In genomic region chr7:106658504-106659368, GRCh38 we compare ENCODE assay signal across 9 cellular contexts. TPM values are rescaled to one million over a fixed set of nuclear protein-coding genes. Genes with fewer than 3 reads are reported as not detected.
DNase-seq lines count a peak whose midpoint lies in the region; ATAC-seq and TF ChIP-seq lines count a peak whose summit lies in the region.
"Had no signal": no experiment of that assay in that cellular context is flagged by ENCODE, and none has a peak within 500 bp of the region (broad histone marks: within the 10 kb centered on the region; RNA-seq: fewer than 3 reads in every experiment).

No MANE protein-coding gene starts in this region.

- no peak overlapping the region for H3K4me3 Mint-ChIP-seq in T-helper 17 cell
- H3K4me3 Mint-ChIP-seq in stimulated activated effector memory CD8-positive, alpha-beta T cell treated with anti-CD3 and anti-CD28 coated beads, Interleukin-12 subunit alpha, Interleukin-12 subunit beta, amount 100 ng/mL, for 72 hours, result peak overlapping the region; percentile 80

- H3K27ac Mint-ChIP-seq in T-helper 17 cell, result peak overlapping the region; percentile 62
- H3K27ac Mint-ChIP-seq in stimulated activated effector memory CD8-positive, alpha-beta T cell treated with anti-CD3 and anti-CD28 coated beads, Interleukin-12 subunit alpha, Interleukin-12 subunit beta, amount 100 ng/mL, for 72 hours, result peak overlapping the region; percentile 96

- peaks cover 17% of the 10 kb centered on the region for H3K4me1 Mint-ChIP-seq in T-helper 17 cell
- H3K4me1 Mint-ChIP-seq in stimulated activated effector memory CD8-positive, alpha-beta T cell treated with anti-CD3 and anti-CD28 coated beads, Interleukin-12 subunit alpha, Interleukin-12 subunit beta, amount 100 ng/mL, for 72 hours, result peaks cover 23% of the 10 kb centered on the region

- H3K4me3 ChIP-seq in HEK293 (ENCODE audit: low read depth, low read length), result peak overlapping the region; percentile 94

- no peaks in the 10 kb centered on the region for H3K4me1 ChIP-seq in HEK293 (ENCODE audit: control insufficient read depth, insufficient read depth, low read length)
- H3K4me1 ChIP-seq: prostate gland had no signal

- intact Hi-C loops in sciatic nerve (cut with DNase I), result no loop called here

- H3K9me3 Mint-ChIP-seq in stimulated activated effector memory CD8-positive, alpha-beta T cell treated with anti-CD3 and anti-CD28 coated beads, Interleukin-12 subunit alpha, Interleukin-12 subunit beta, amount 100 ng/mL, for 72 hours, result peaks cover 2% of the 10 kb centered on the region

- no peak for DNase-seq in T-helper 17 cell
- peak; percentile 10 for DNase-seq in fibroblast of peridontal ligament (ENCODE audit: extremely low read depth)
- no peak for DNase-seq in stimulated activated effector memory CD8-positive, alpha-beta T cell treated with anti-CD3 and anti-CD28 coated beads, Interleukin-12 subunit alpha, Interleukin-12 subunit beta, amount 100 ng/mL, for 72 hours (ENCODE audit: low spot score in 2 of 2)
- DNase-seq in NCI-H526 treated with DMSO at 0.1 percent for 48 hours (lab: John Stamatoyannopoulos, UW), result no peak
- no peak for DNase-seq in sciatic nerve (ENCODE audit: low spot score)
- DNase-seq: NCI-H2029 treated with DMSO at 0.1 percent for 48 hours had no signal

- TF ChIP-seq CTCF in HEK293 (tag by site-specific recombination; IDR thresholded peaks at IDR 0.05), result no peak

- POLR2A ChIA-PET in HEK293 (lab: Yijun Ruan, JAX), result no interaction called here

- CTCF ChIA-PET in HEK293 (lab: Yijun Ruan, JAX), result interaction anchor here (0.7 to 4.2 kb wide), 10 partner anchors 21 to 522 kb away, joined by 3 to 26 read pairs (median 4); no protein-coding TSS in a partner anchor

- no peaks in the 10 kb centered on the region for H3K27me3 Mint-ChIP-seq in T-helper 17 cell

- H3K36me3 ChIP-seq in HEK293 (ENCODE audit: control insufficient read depth in 2 of 2, insufficient read depth in 1 of 2, low read length in 2 of 2), result no peaks in the 10 kb centered on the region
- H3K36me3 ChIP-seq: prostate gland had no signal

- H3K9me3 ChIP-seq in HEK293 (ENCODE audit: control insufficient read depth, insufficient read depth, low read depth, low read length) (no peaks in the 10 kb centered on the region), T-helper 17 cell (ENCODE audit: control insufficient read depth, low read length, poor library complexity, severe bottlenecking) (no peaks in the 10 kb centered on the region)
- H3K9me3 ChIP-seq: prostate gland had no signal

- ATAC-seq in T-helper 17 cell, result no peak
- ATAC-seq in stimulated activated effector memory CD8-positive, alpha-beta T cell treated with anti-CD3 and anti-CD28 coated beads, Interleukin-12 subunit alpha, Interleukin-12 subunit beta, amount 100 ng/mL, for 72 hours, result no peak
- ATAC-seq in GM21447 (IDR thresholded peaks at IDR 0.05; ENCODE audit: unreplicated experiment), result no peak
- ATAC-seq in sciatic nerve, result no peak

- no peaks in the 10 kb centered on the region for H3K36me3 Mint-ChIP-seq in T-helper 17 cell (ENCODE audit: low read depth)
- peaks cover 21% of the 10 kb centered on the region for H3K36me3 Mint-ChIP-seq in stimulated activated effector memory CD8-positive, alpha-beta T cell treated with anti-CD3 and anti-CD28 coated beads, Interleukin-12 subunit alpha, Interleukin-12 subunit beta, amount 100 ng/mL, for 72 hours

- no peak overlapping the region for H3K27ac ChIP-seq in HEK293 (ENCODE audit: extremely low read depth, low read depth, low read length)

TF ChIP-seq in HEK293, 187 proteins besides CTCF, POLR2A, EP300 and RAD21:
- TF ChIP-seq PRDM6 (tag by site-specific recombination; IDR thresholded peaks at IDR 0.05) (0 out of 2 replicates have a peak, but pooled peaks have one; percentile 19), ZNF132 (tag by site-specific recombination; IDR thresholded peaks at IDR 0.05; ENCODE audit: borderline replicate concordance) (no peak), ZNF362 (tag by site-specific recombination; IDR thresholded peaks at IDR 0.05) (no peak)

RNA-seq across cellular contexts. Expression of gene CCDC71L, which starts 2.2 kb away (rescaled TPM):
- total RNA-seq in T-helper 17 cell (10 to 100 TPM; 14.9 to 20.7 TPM), sciatic nerve (21.5 TPM)
